In the genomic region with DNA sequence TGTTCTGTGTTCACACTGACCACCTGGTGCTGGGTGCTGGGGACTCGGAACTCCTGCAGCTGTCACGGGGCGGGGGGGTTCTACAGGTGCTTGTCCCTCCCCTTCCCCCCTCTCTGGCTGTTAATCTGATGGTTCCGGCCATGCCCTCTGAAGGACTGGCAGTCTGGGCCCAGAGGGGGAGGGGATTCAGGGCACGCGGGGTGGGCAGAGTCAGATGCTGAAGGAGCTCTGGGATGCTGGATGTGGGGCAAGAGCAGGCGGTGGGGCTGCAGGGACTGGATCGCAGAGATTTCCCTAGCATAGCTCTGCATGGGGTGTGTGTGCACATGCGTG, we compare ENCODE assay signal across 32 cellular contexts. TPM values are rescaled to one million over a fixed set of nuclear protein-coding genes. Genes with fewer than 3 reads are reported as not detected.
A peak's percentile ranks its signal among the peaks of the same experiment; 100 is the strongest.
DNase-seq lines count a peak whose midpoint lies in the region; ATAC-seq and TF ChIP-seq lines count a peak whose summit lies in the region.
"Had no signal": no experiment of that assay in that cellular context is flagged by ENCODE, and none has a peak within 500 bp of the region (broad histone marks: within the 10 kb centered on the region; RNA-seq: fewer than 3 reads in every experiment).

No MANE protein-coding gene starts in this region.

- no peak overlapping the region for H3K4me2 ChIP-seq in osteoblast (ENCODE audit: insufficient read depth, low read length)
- H3K4me2 ChIP-seq: hepatocyte had no signal

- H3K4me1 Mint-ChIP-seq in activated naive CD4-positive, alpha-beta T cell treated with anti-CD3 and anti-CD28 coated beads for 36 hours (ENCODE audit: low read depth) = peaks cover 96% of the 10 kb centered on the region

- no peak for TF ChIP-seq CTCF in osteoblast (IDR thresholded peaks at IDR 0.05; ENCODE audit: extremely low read depth, low read depth, low read length)

- intact Hi-C loops in activated naive CD4-positive, alpha-beta T cell treated with anti-CD3 and anti-CD28 coated beads for 36 hours (cut with micrococcal nuclease) = loop anchor here (10.0 kb wide), 1 partner anchor 523 kb away; a partner anchor contains a TSS

- H3K27ac Mint-ChIP-seq in activated naive CD4-positive, alpha-beta T cell treated with anti-CD3 and anti-CD28 coated beads for 36 hours = peak overlapping the region; percentile 39
- H3K27ac Mint-ChIP-seq: activated CD8-positive, alpha-beta memory T cell treated with anti-CD3 and anti-CD28 coated beads, Interleukin-2, amount 10 ng/mL, durations not matched to agents 7 days and 5 days; activated T-helper 2 cell treated with anti-CD3 and anti-CD28 coated beads, Interferon-gamma antibody, Interleukin-2, Interleukin-4, amounts not matched to agents 10 μg/mL and 5 μg/mL and 100 μg/mL, durations not matched to agents 14 hours and 24 hours and 36 hours; brain; progenitor cell of endocrine pancreas had no signal

- H3K4me1 ChIP-seq in osteoblast (ENCODE audit: insufficient read depth, low read length) = no peaks in the 10 kb centered on the region
- H3K4me1 ChIP-seq: adrenal gland had no signal

- ATAC-seq in HG03095 (IDR thresholded peaks at IDR 0.05; ENCODE audit: unreplicated experiment) = no peak
- ATAC-seq: activated CD8-positive, alpha-beta memory T cell treated with anti-CD3 and anti-CD28 coated beads, Interleukin-2, amount 10 ng/mL, durations not matched to agents 7 days and 5 days; gastroesophageal sphincter; sciatic nerve had no signal

- no peaks in the 10 kb centered on the region for H3K36me3 Mint-ChIP-seq in activated naive CD4-positive, alpha-beta T cell treated with anti-CD3 and anti-CD28 coated beads for 36 hours (ENCODE audit: low read depth)
- H3K36me3 Mint-ChIP-seq: activated CD8-positive, alpha-beta memory T cell treated with anti-CD3 and anti-CD28 coated beads, Interleukin-2, amount 10 ng/mL, durations not matched to agents 7 days and 5 days; brain had no signal

- CTCF ChIA-PET in activated naive CD4-positive, alpha-beta T cell treated with anti-CD3 and anti-CD28 coated beads for 36 hours (lab: Charles Lee) = interaction anchor here (1.2 to 8.1 kb wide), 3 partner anchors 9 to 30 kb away, joined by 4 to 44 read pairs (median 4); no protein-coding TSS in a partner anchor

- H3K9me3 ChIP-seq in osteoblast (ENCODE audit: low read depth, low read length) = no peaks in the 10 kb centered on the region
- H3K9me3 ChIP-seq: adrenal gland, gastroesophageal sphincter, neutrophil, thoracic aorta had no signal

- H3K27me3 Mint-ChIP-seq in activated naive CD4-positive, alpha-beta T cell treated with anti-CD3 and anti-CD28 coated beads for 36 hours (ENCODE audit: low read depth) = no peaks in the 10 kb centered on the region
- H3K27me3 Mint-ChIP-seq: activated CD8-positive, alpha-beta memory T cell treated with anti-CD3 and anti-CD28 coated beads, Interleukin-2, amount 10 ng/mL, durations not matched to agents 7 days and 5 days had no signal

- no peaks in the 10 kb centered on the region for H3K36me3 ChIP-seq in osteoblast (ENCODE audit: insufficient read depth, low read length)
- H3K36me3 ChIP-seq: adrenal gland, gastroesophageal sphincter, neutrophil, thoracic aorta had no signal

- DNase-seq in NCI-H146 (lab: John Stamatoyannopoulos, UW) (peak; percentile 18), NCI-H146 treated with DMSO at 0.1 percent for 48 hours (lab: John Stamatoyannopoulos, UW; ENCODE audit: unreplicated experiment) (no peak), SHP77 treated with DMSO at 0.1 percent for 48 hours (lab: John Stamatoyannopoulos, UW) (peak; percentile 32), osteoblast (ENCODE audit: insufficient read length, low spot score, missing footprints) (peak; percentile 22), midbrain (lab: John Stamatoyannopoulos, UW) (no peak)
- no peak for DNase-seq in activated naive CD4-positive, alpha-beta T cell treated with anti-CD3 and anti-CD28 coated beads for 36 hours
- DNase-seq in activated naive CD4-positive, alpha-beta T cell treated with Interleukin-2 at 50 U/mL for 16 hours = no peak
- DNase-seq: activated CD8-positive, alpha-beta memory T cell treated with anti-CD3 and anti-CD28 coated beads, Interleukin-2, amount 10 ng/mL, durations not matched to agents 7 days and 5 days; adrenal gland; cerebellar nuclear complex; DMS153; mesenchymal stem cell; NCI-H1092; NCI-H2029; stimulated activated naive CD4-positive, alpha-beta T cell treated with Interleukin-2 at 50 U/mL for 16 hours had no signal

- no peaks in the 10 kb centered on the region for H3K79me2 ChIP-seq in osteoblast (ENCODE audit: insufficient read depth, low read length)
- H3K79me2 ChIP-seq: hepatocyte had no signal

- no peak overlapping the region for H3K4me3 Mint-ChIP-seq in activated naive CD4-positive, alpha-beta T cell treated with anti-CD3 and anti-CD28 coated beads for 36 hours
- H3K4me3 Mint-ChIP-seq: activated CD8-positive, alpha-beta memory T cell treated with anti-CD3 and anti-CD28 coated beads, Interleukin-2, amount 10 ng/mL, durations not matched to agents 7 days and 5 days; brain; T-helper 1 cell treated with Interleukin-12 subunit alpha and Interleukin-12 subunit beta and Interleukin-4 antibody, amounts not matched to agents 30 μg/mL and 1 μg/mL, for 36 hours had no signal

- no peaks in the 10 kb centered on the region for H3K9me3 Mint-ChIP-seq in activated naive CD4-positive, alpha-beta T cell treated with anti-CD3 and anti-CD28 coated beads for 36 hours
- H3K9me3 Mint-ChIP-seq: activated T-helper 2 cell treated with anti-CD3 and anti-CD28 coated beads, Interferon-gamma antibody, Interleukin-2, Interleukin-4, amounts not matched to agents 10 μg/mL and 5 μg/mL and 100 μg/mL, durations not matched to agents 14 hours and 24 hours and 36 hours; brain; T-helper 1 cell treated with Interleukin-12 subunit alpha and Interleukin-12 subunit beta and Interleukin-4 antibody, amounts not matched to agents 30 μg/mL and 1 μg/mL, for 36 hours had no signal

- H4K20me1 ChIP-seq in osteoblast (ENCODE audit: insufficient read depth, low read length) = peaks cover 4% of the 10 kb centered on the region

- H3K27ac ChIP-seq in osteoblast (ENCODE audit: low read depth, low read length) = no peak overlapping the region
- H3K27ac ChIP-seq: adrenal gland, dorsolateral prefrontal cortex, gastroesophageal sphincter, hepatocyte, neutrophil, thoracic aorta had no signal

- H2AFZ ChIP-seq in osteoblast (ENCODE audit: low read length) = no peak overlapping the region
- H2AFZ ChIP-seq: hepatocyte had no signal

- H3K4me3 ChIP-seq in osteoblast (ENCODE audit: insufficient read depth, low read length) = no peak overlapping the region
- H3K4me3 ChIP-seq: adrenal gland, dorsolateral prefrontal cortex, gastroesophageal sphincter, hepatocyte, thoracic aorta had no signal

- H3K27me3 ChIP-seq in osteoblast (ENCODE audit: insufficient read depth, low read length) = peaks cover 80% of the 10 kb centered on the region

RNA-seq across cellular contexts. Expression of a gene that starts 5.4 kb away (rescaled TPM):
- 10 to 100 TPM; 50.6 to 52.3 TPM for total RNA-seq in activated naive CD4-positive, alpha-beta T cell treated with anti-CD3 and anti-CD28 coated beads for 36 hours
- total RNA-seq in osteoblast = not detected in 2 replicates
- total RNA-seq: A172, endothelial cell of umbilical vein, fibroblast of lung, G401, H1, hepatocyte, progenitor cell of endocrine pancreas, SK-MEL-5 had no signal

RNA-seq across cellular contexts. Expression of a gene that starts 33.7 kb away (rescaled TPM):
- 10 to 100 TPM; 19.5 to 19.7 TPM for total RNA-seq in activated naive CD4-positive, alpha-beta T cell treated with anti-CD3 and anti-CD28 coated beads for 36 hours
- 11.8 and 11.9 TPM in 2 replicates for total RNA-seq in osteoblast

Comparison
In these comparisons a context has a peak if more than half of its experiments do, and no peak if none do; other contexts are left out.
1. DNase-seq: peak in NCI-H146 (single experiment), SHP77 treated with DMSO at 0.1 percent for 48 hours (single experiment) and osteoblast (single experiment); none in NCI-H146 treated with DMSO at 0.1 percent for 48 hours (single experiment), activated naive CD4-positive, alpha-beta T cell treated with anti-CD3 and anti-CD28 coated beads for 36 hours (single experiment), activated naive CD4-positive, alpha-beta T cell treated with Interleukin-2 at 50 U/mL for 16 hours (single experiment) and midbrain (single experiment).
2. RNA of a gene that starts 5.4 kb away (total RNA-seq): 50.6 to 52.3 TPM in activated naive CD4-positive, alpha-beta T cell treated with anti-CD3 and anti-CD28 coated beads for 36 hours; not detected in osteoblast; every median in the first group is over 10 times any median in the second.